In genomic region chr12:112381898-112382796, GRCh38 we compare ENCODE assay signal across 8 cellular contexts. TPM values are rescaled to one million over a fixed set of nuclear protein-coding genes. Genes with fewer than 3 reads are reported as not detected.
DNase-seq lines count a peak whose midpoint lies in the region; ATAC-seq and TF ChIP-seq lines count a peak whose summit lies in the region.

Gene HECTD4 (minus strand): TSS chr12:112382431. CDS start chr12:112382128, 303 bp downstream.

- H3K9me3 ChIP-seq in A673 (ENCODE audit: low read depth, low read length, poor library complexity, severe bottlenecking) = no peaks in the 10 kb centered on the region
- H3K9me3 ChIP-seq in iPS-20b (ENCODE audit: insufficient read depth, low read depth, low read length) = no peaks in the 10 kb centered on the region

- no peak for TF ChIP-seq CTCF in A673 (conservative IDR thresholded peaks at IDR 0.05; ENCODE audit: low read depth, low read length)
- TF ChIP-seq CTCF in VCaP (conservative IDR thresholded peaks at IDR 0.05) = no peak

- CTCF ChIA-PET in A673 (lab: Charles Lee) = no interaction called here

- peak; percentile 94 for ATAC-seq in GM18868 (IDR thresholded peaks at IDR 0.05; ENCODE audit: unreplicated experiment)
- peak; percentile 87 for ATAC-seq in HG03103 (IDR thresholded peaks at IDR 0.05; ENCODE audit: low read depth, unreplicated experiment)

- in situ Hi-C loops in T47D (cut with HindIII; ENCODE audit: low pct_unique_long_range_greater_than_20kb, low sequenced_read_pairs) = no loop called here

- DNase-seq in A673 (ENCODE audit: low spot score) (peak; percentile 94), NCI-H2196 treated with DMSO at 0.1 percent for 48 hours (lab: John Stamatoyannopoulos, UW; ENCODE audit: unreplicated experiment) (peak; percentile 85), T47D (ENCODE audit: low read depth in 1 of 2, low spot score in 1 of 2) (peak; percentile 92 to 96)

- no peaks in the 10 kb centered on the region for H3K36me3 ChIP-seq in A673 (ENCODE audit: insufficient read depth, low read length, poor library complexity, severe bottlenecking)
- H3K36me3 ChIP-seq in iPS-20b (ENCODE audit: insufficient read depth, low read depth, low read length) = no peaks in the 10 kb centered on the region

- H3K9ac ChIP-seq in iPS-20b (ENCODE audit: low read depth, low read length) = peak within 1 kb of the TSS; percentile 76; the same call in 1 of the 2 replicates

- BruUV-seq in A673 (replicated peaks; lab: Mats Ljungman, UMichigan) = no TSS peak

- H3K4me1 ChIP-seq in A673 (ENCODE audit: insufficient read depth, low read length, poor library complexity, severe bottlenecking) = peaks cover 13% of the 10 kb centered on the region
- H3K4me1 ChIP-seq in iPS-20b (ENCODE audit: insufficient read depth, low read length) = no peaks in the 10 kb centered on the region

- H3K27me3 ChIP-seq in A673 (replicated peaks; ENCODE audit: insufficient read depth, low read depth, low read length, poor library complexity) = no peaks in the 10 kb centered on the region
- H3K27me3 ChIP-seq in iPS-20b (ENCODE audit: insufficient read depth, low read length) = no peaks in the 10 kb centered on the region

- H3K4me3 ChIP-seq in A673 (ENCODE audit: low read depth, low read length, poor library complexity, severe bottlenecking) (peak within 1 kb of the TSS; percentile 98), iPS-20b (ENCODE audit: low read length) (peak within 1 kb of the TSS; percentile 88), skin epidermis (peak within 1 kb of the TSS; percentile 60 to 98 (median 89))

- intact Hi-C loops in A673 (cut with micrococcal nuclease; ENCODE audit: unreplicated experiment) = loop anchor here (5.0 to 10.0 kb wide), 3 partner anchors 87 to 367 kb away; partner anchors contain the start of genes ERP29, NAA25 and TMEM116

- POLR2A ChIA-PET in A673 (lab: Charles Lee; ENCODE audit: low non-redundant PET) = no interaction called here

- peak within 1 kb of the TSS; percentile 84 for H3K27ac ChIP-seq in A673 (ENCODE audit: low read depth, low read length, poor library complexity, severe bottlenecking)
- peak within 1 kb of the TSS; percentile 99 for H3K27ac ChIP-seq in VCaP
- H3K27ac ChIP-seq in iPS-20b (ENCODE audit: low read length) = no peak within 1 kb of the TSS
- peak within 1 kb of the TSS; percentile 67 to 94 (median 86) for H3K27ac ChIP-seq in skin epidermis

RNA-seq across cellular contexts. Expression of gene HECTD4, which starts in this region (rescaled TPM):
- 45.3 and 52.1 TPM in 2 replicates for total RNA-seq in A673 (2021)
